30 cellular contexts compared by ENCODE assay signal in genomic region chr4:14092741-14093140, GRCh38.
"Had no signal": no experiment of that assay in that cellular context is flagged by ENCODE, and none has a peak within 500 bp of the region (broad histone marks: within the 10 kb centered on the region; RNA-seq: fewer than 3 reads in every experiment).

No MANE protein-coding gene starts in this region.

- H3K4me3 ChIP-seq: ascending aorta, cardiac muscle cell had no signal

- H3K27ac ChIP-seq: ascending aorta, cardiac muscle cell, WERI-Rb-1 had no signal

- H3K36me3 ChIP-seq: ascending aorta, cardiac muscle cell, WERI-Rb-1 had no signal

- H3K4me1 ChIP-seq: ascending aorta had no signal

- DNase-seq: activated CD4-positive, alpha-beta memory T cell treated with anti-CD3 and anti-CD28 coated beads, Interleukin-2, amount 10 ng/mL, durations not matched to agents 7 days and 5 days; activated CD4-positive, alpha-beta T cell treated with anti-CD3 and anti-CD28 coated beads for 1 hour; activated CD4-positive, alpha-beta T cell treated with anti-CD3 and anti-CD28 coated beads for 36 hours; activated CD4-positive, alpha-beta T cell treated with anti-CD3 and anti-CD28 coated beads for 48 hours; activated CD4-positive, alpha-beta T cell treated with anti-CD3 and anti-CD28 coated beads, Interleukin-2, amount 10 ng/mL, durations not matched to agents 7 days and 5 days; activated CD4-positive, alpha-beta T cell treated with anti-CD3 and anti-CD28 coated beads, Interleukin-2, amount 50 U/mL, for 48 hours; activated CD4-positive, CD25-positive, alpha-beta regulatory T cell; activated CD8-positive, alpha-beta memory T cell treated with anti-CD3 and anti-CD28 coated beads for 24 hours; activated CD8-positive, alpha-beta memory T cell treated with anti-CD3 and anti-CD28 coated beads, Interleukin-2, amount 10 ng/mL, durations not matched to agents 7 days and 5 days; activated CD8-positive, alpha-beta memory T cell treated with anti-CD3 and anti-CD28 coated beads, Interleukin-2, amount 50 U/mL, for 48 hours; activated CD8-positive, alpha-beta T cell treated with anti-CD3 and anti-CD28 coated beads, Interleukin-2, amount 10 ng/mL, durations not matched to agents 7 days and 5 days; activated effector memory CD4-positive, alpha-beta T cell treated with Interleukin-2 at 50 U/mL for 16 hours; activated gamma-delta T cell; activated naive CD4-positive, alpha-beta T cell treated with anti-CD3 and anti-CD28 coated beads, Interleukin-2, amount 10 ng/mL, durations not matched to agents 7 days and 5 days; activated naive CD4-positive, alpha-beta T cell treated with Interleukin-2 at 50 U/mL for 16 hours; activated naive CD8-positive, alpha-beta T cell treated with anti-CD3 and anti-CD28 coated beads, Interleukin-2, amount 10 ng/mL, durations not matched to agents 7 days and 5 days; activated naive CD8-positive, alpha-beta T cell treated with anti-CD3 and anti-CD28 coated beads, Interleukin-2, amount 50 U/mL, for 24 hours; activated T-cell treated with anti-CD3 and anti-CD28 coated beads, Interleukin-2, amount 50 U/mL, for 24 hours; activated T-cell treated with anti-CD3 and anti-CD28 coated beads, Interleukin-2, amount 50 U/mL, for 48 hours; amygdala; anterior cingulate cortex; caudate nucleus; cerebellar nuclear complex; T-cell; T-helper 17 cell; WERI-Rb-1 had no signal

- ATAC-seq: activated CD4-positive, alpha-beta T cell treated with anti-CD3 and anti-CD28 coated beads for 36 hours; activated CD4-positive, CD25-positive, alpha-beta regulatory T cell treated with anti-CD3 and anti-CD28 coated beads, Interleukin-2, amount 50 U/mL, for 24 hours; activated CD8-positive, alpha-beta memory T cell treated with anti-CD3 and anti-CD28 coated beads, Interleukin-2, amount 10 ng/mL, durations not matched to agents 7 days and 5 days; activated CD8-positive, alpha-beta T cell treated with anti-CD3 and anti-CD28 coated beads, Interleukin-2, amount 10 ng/mL, durations not matched to agents 7 days and 5 days; activated naive CD8-positive, alpha-beta T cell treated with anti-CD3 and anti-CD28 coated beads, Interleukin-2, amount 50 U/mL, for 24 hours; T-cell; T-helper 17 cell; WTC11 had no signal

- H3K27me3 ChIP-seq: ascending aorta, cardiac muscle cell had no signal

- H3K9me3 ChIP-seq: ascending aorta had no signal
